In the genomic region with DNA sequence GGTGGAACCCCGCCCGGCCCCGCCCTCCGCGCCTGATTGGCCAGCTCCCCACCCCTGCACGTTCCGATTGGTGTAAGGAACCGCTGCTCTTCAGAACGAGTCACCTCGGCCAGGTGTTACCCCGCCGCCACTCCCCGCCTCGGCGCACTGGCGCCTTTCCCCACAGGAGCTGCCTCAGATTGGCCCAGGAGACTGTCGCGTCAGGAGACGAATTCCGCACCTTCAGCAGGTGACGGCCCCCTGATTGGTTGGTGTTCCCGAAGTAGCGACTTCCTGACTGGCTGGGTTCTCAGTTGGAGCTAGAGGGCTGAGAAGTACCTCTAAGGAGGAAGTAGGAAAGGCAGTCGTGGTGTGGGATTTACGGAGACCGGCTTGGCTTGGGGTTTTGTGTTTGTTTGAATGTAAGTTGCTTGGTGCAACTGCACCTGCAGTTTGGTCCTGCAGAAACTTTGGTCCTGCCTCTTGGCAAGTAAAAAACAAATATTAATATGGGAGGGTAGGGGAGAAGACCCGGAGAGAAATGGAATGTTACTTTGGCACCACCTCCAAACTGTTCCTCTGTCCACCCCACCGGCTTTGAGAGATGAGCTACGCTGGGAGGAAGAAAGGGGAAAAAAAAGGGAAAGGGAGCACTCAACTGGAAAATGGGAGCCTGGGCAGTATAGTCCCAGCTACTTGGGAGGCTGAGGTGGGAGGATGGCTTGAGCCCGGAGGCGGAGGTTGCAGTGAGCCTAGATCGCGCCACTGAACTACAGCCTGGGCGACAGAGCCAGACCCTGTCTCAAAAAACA, we compare ENCODE assay signal across 8 cellular contexts. TPM values are rescaled to one million over a fixed set of nuclear protein-coding genes. Genes with fewer than 3 reads are reported as not detected.
DNase-seq lines count a peak whose midpoint lies in the region; TF ChIP-seq lines count a peak whose summit lies in the region.

No MANE protein-coding gene starts in this region.

- peaks cover 9% of the 10 kb centered on the region; the same call in 1 of the 2 replicates for H3F3A ChIP-seq in GM23248 (ENCODE audit: insufficient read depth)

- H3K9me2 ChIP-seq in GM23248 (ENCODE audit: insufficient read depth): no peaks in the 10 kb centered on the region

- H3K27me3 ChIP-seq in GM23248 (replicated peaks; ENCODE audit: insufficient read depth): peaks cover 16% of the 10 kb centered on the region
- no peaks in the 10 kb centered on the region for H3K27me3 ChIP-seq in thymus (ENCODE audit: control insufficient read depth, insufficient read depth)

- WGBS in GM23248 (ENCODE audit: low coverage in 1 of 2, low lambda C conversion rate in 2 of 2, missing lambda C conversion rate in 2 of 2), 2 experiments: 18 to 21% methylated on average over 26 to 31 of the region's 34 CpGs
- WGBS in thymus: 15% methylated on average over 34 of the region's 34 CpGs

- H2AFZ ChIP-seq in GM23248: peak overlapping the region; percentile 80

- no peaks in the 10 kb centered on the region for H4K20me1 ChIP-seq in GM23248 (ENCODE audit: insufficient read depth)

- H3K4me2 ChIP-seq in GM23248 (ENCODE audit: unreplicated experiment): peak overlapping the region; percentile 86

- H3K27ac ChIP-seq in GM23248 (no peak overlapping the region), thymus (ENCODE audit: low read depth) (peak overlapping the region; percentile 22)

- no peak for TF ChIP-seq CTCF in LNCaP clone FGC (IDR thresholded peaks at IDR 0.05; ENCODE audit: control insufficient read depth, extremely low read depth, insufficient read depth)

- peak overlapping the region; percentile 73 for H3K4me3 ChIP-seq in GM23248
- peak overlapping the region; percentile 76 for H3K4me3 ChIP-seq in LNCaP clone FGC (ENCODE audit: low read depth, low read length)
- peak overlapping the region; percentile 60 for H3K4me3 ChIP-seq in thymus (ENCODE audit: low read length)

- H3K4me1 ChIP-seq in GM23248 (ENCODE audit: insufficient read depth): peaks cover 8% of the 10 kb centered on the region; the same call in 1 of the 2 replicates
- H3K4me1 ChIP-seq in thymus (ENCODE audit: control insufficient read depth, insufficient read depth, low read length): peaks cover 4% of the 10 kb centered on the region

- H3K9me3 ChIP-seq in GM23248 (ENCODE audit: low read depth): no peaks in the 10 kb centered on the region
- H3K9me3 ChIP-seq in thymus (ENCODE audit: control insufficient read depth): no peaks in the 10 kb centered on the region

- in situ Hi-C loops in GM23248 (cut with MboI): no loop called here

- H3K36me3 ChIP-seq in GM23248 (ENCODE audit: low read depth) (no peaks in the 10 kb centered on the region), thymus (ENCODE audit: control insufficient read depth, insufficient read depth) (no peaks in the 10 kb centered on the region)

- peak; percentile 79 for DNase-seq in Daoy (ENCODE audit: low read depth)
- peak; percentile 45 for DNase-seq in GM23248
- DNase-seq in LNCaP clone FGC (ENCODE audit: low read depth): peak; percentile 99
- peak; percentile 85 for DNase-seq in activated gamma-delta T cell treated with Interleukin-2 at 50 U/mL for 16 hours
- peak; percentile 90 for DNase-seq in glomerular visceral epithelial cell (ENCODE audit: extremely low spot score)
- peak in 50 of 56 donors; percentile 6 to 91 (median 68) for DNase-seq in nucleus accumbens (lab: John Stamatoyannopoulos, UW)

- no peaks in the 10 kb centered on the region for H3K79me2 ChIP-seq in GM23248 (ENCODE audit: insufficient read depth)

- TF ChIP-seq POLR2A in Raji (IDR thresholded peaks at IDR 0.05; ENCODE audit: insufficient read depth, low read depth, low read length): peak; percentile 80

- no peak overlapping the region for H3K9ac ChIP-seq in GM23248

RNA-seq across cellular contexts. Expression of gene F11R, which starts 0.4 kb away (rescaled TPM):
- 7.1 and 18.5 TPM in 2 replicates for total RNA-seq in Daoy (2014; rRNA removed; shearing (Covaris generic))
- total RNA-seq in GM23248 (2014; rRNA removed; shearing (Covaris generic)): 0.76 and 1.5 TPM in 2 replicates
- polyA plus RNA-seq in GM23248 (2016; fragmentation: Nextera tagmentation; extraction: Ambion mirVana) (0.52 and 0.53 TPM in 2 replicates), thymus (43.0 TPM)

RNA-seq across cellular contexts. Expression of gene TSTD1, which starts 17.4 kb away (rescaled TPM):
- 0.17 TPM in 1 of 2 replicates, not detected in the other for total RNA-seq in Daoy (2014; rRNA removed; shearing (Covaris generic))
- not detected in 2 replicates for total RNA-seq in GM23248 (2014; rRNA removed; shearing (Covaris generic))
- polyA plus RNA-seq in GM23248 (2016; fragmentation: Nextera tagmentation; extraction: Ambion mirVana) (not detected in 2 replicates), thymus (149 TPM)

RNA-seq across cellular contexts. Expression of gene USF1, which starts 24.4 kb away (rescaled TPM):
- total RNA-seq in Daoy (2014; rRNA removed; shearing (Covaris generic)): 78.4 and 89.1 TPM in 2 replicates
- total RNA-seq in GM23248 (2014; rRNA removed; shearing (Covaris generic)): 53.2 and 68.4 TPM in 2 replicates
- 12.2 and 17.1 TPM in 2 replicates for polyA plus RNA-seq in GM23248 (2016; fragmentation: Nextera tagmentation; extraction: Ambion mirVana)
- polyA plus RNA-seq in thymus: 148 TPM

RNA-seq across cellular contexts. Expression of gene ARHGAP30, which starts 48.3 kb away (rescaled TPM):
- 0.11 TPM in 1 of 2 replicates, not detected in the other for total RNA-seq in Daoy (2014; rRNA removed; shearing (Covaris generic))
- total RNA-seq in GM23248 (2014; rRNA removed; shearing (Covaris generic)): not detected in 2 replicates
- 0.21 and 0.29 TPM in 2 replicates for polyA plus RNA-seq in GM23248 (2016; fragmentation: Nextera tagmentation; extraction: Ambion mirVana)
- 40.8 TPM for polyA plus RNA-seq in thymus

Comparison
In these comparisons a context has a peak if more than half of its experiments do, and no peak if none do; other contexts are left out.
1. DNase-seq: peak in every context shown above with its lines; median percentile 99 in LNCaP clone FGC; 90 in glomerular visceral epithelial cell; 85 in activated gamma-delta T cell treated with Interleukin-2 at 50 U/mL for 16 hours; 79 in Daoy; 68 in nucleus accumbens; 45 in GM23248.